In the genomic region with DNA sequence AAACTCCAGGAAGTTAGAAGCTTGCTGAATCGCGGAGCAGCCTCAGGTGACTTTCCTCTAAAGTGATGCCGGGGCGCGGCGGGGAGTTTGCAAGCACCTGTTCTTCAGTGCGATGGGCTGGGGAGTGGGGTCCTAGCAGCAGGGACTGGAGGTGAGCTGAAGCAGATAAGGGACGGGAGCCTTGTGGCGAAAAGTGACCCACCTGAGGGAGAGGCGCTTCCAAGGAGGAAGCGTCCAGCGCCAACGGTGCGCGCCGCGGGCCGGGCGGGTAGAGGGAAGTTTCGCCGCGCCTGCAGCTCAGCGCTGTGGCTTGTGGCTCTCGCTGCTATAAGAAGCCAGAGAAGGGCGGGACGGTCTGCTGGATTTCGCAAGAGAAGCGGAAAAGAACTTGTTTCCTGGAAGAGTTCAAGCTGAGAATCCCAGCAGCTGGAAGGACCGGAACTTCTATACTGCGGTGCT, we compare ENCODE assay signal across 9 cellular contexts. TPM values are rescaled to one million over a fixed set of nuclear protein-coding genes. Genes with fewer than 3 reads are reported as not detected.
DNase-seq lines count a peak whose midpoint lies in the region; ATAC-seq, FAIRE-seq and TF ChIP-seq lines count a peak whose summit lies in the region.
"Had no signal": no experiment of that assay in that cellular context is flagged by ENCODE, and none has a peak within 500 bp of the region (broad histone marks: within the 10 kb centered on the region; RNA-seq: fewer than 3 reads in every experiment).

A gene (minus strand): TSS at position 305 of the 459 bp plus-strand sequence. CDS start 22,625 bp downstream, outside the sequence.

- H3K4me2 ChIP-seq in endothelial cell of umbilical vein (ENCODE audit: insufficient read depth, low read length) (no peak within 1 kb of the TSS), mesenchymal stem cell (ENCODE audit: low read length, poor library complexity, severe bottlenecking) (peak within 1 kb of the TSS; percentile 89)

- H2AFZ ChIP-seq in endothelial cell of umbilical vein (ENCODE audit: low read depth, low read length) (no peak within 1 kb of the TSS), mesenchymal stem cell (ENCODE audit: low read depth, low read length) (peak within 1 kb of the TSS; percentile 36)

- H4K20me1 ChIP-seq in endothelial cell of umbilical vein (replicated peaks; ENCODE audit: control insufficient read depth, extremely low read depth, insufficient read depth, low read length), result no peaks in the 10 kb centered on the region

- H3K18ac ChIP-seq in mesenchymal stem cell (ENCODE audit: low read depth in 1 of 2, low read length in 2 of 2), result no peak within 1 kb of the TSS

- no peak within 1 kb of the TSS for H2BK120ac ChIP-seq in mesenchymal stem cell (ENCODE audit: low read depth, low read length)

- no peaks in the 10 kb centered on the region for H3K4me1 ChIP-seq in CD8-positive, alpha-beta T cell (ENCODE audit: insufficient read depth, low read length)
- no peaks in the 10 kb centered on the region for H3K4me1 ChIP-seq in endothelial cell of umbilical vein (ENCODE audit: control insufficient read depth, extremely low read depth, insufficient read depth, low read length)
- H3K4me1 ChIP-seq in mesenchymal stem cell (ENCODE audit: control insufficient read depth, insufficient read depth, low read depth, low read length), result peaks cover 6% of the 10 kb centered on the region
- H3K4me1 ChIP-seq in thymus (ENCODE audit: control insufficient read depth, insufficient read depth, low read length), result no peaks in the 10 kb centered on the region

- H3K9me3 Mint-ChIP-seq in CD8-positive, alpha-beta T cell, result no peaks in the 10 kb centered on the region
- H3K9me3 Mint-ChIP-seq: activated naive CD4-positive, alpha-beta T cell treated with anti-CD3 and anti-CD28 coated beads, Interleukin-2, amount 50 U/mL, for 24 hours had no signal

- no peaks in the 10 kb centered on the region for H3K36me3 ChIP-seq in CD8-positive, alpha-beta T cell (ENCODE audit: insufficient read depth, low read length)
- H3K36me3 ChIP-seq in endothelial cell of umbilical vein (ENCODE audit: control insufficient read depth in 2 of 2, extremely low read depth in 1 of 2, insufficient read depth in 2 of 2, low read length in 2 of 2) (no peaks in the 10 kb centered on the region), mesenchymal stem cell (ENCODE audit: control insufficient read depth in 1 of 2, insufficient read depth in 2 of 2, low read depth in 1 of 2, low read length in 2 of 2) (peaks cover 0 to 3% of the 10 kb centered on the region in 2 experiments), thymus (ENCODE audit: control insufficient read depth, insufficient read depth) (no peaks in the 10 kb centered on the region)

- intact Hi-C loops in CD8-positive, alpha-beta T cell (cut with DNase I, micrococcal nuclease), result no loop called here
- intact Hi-C loops in endothelial cell of umbilical vein (cut with micrococcal nuclease), result no loop called here

- H2BK5ac ChIP-seq in mesenchymal stem cell (ENCODE audit: low read depth, low read length, poor library complexity, severe bottlenecking), result no peak within 1 kb of the TSS

- H3K4me3 ChIP-seq in CD8-positive, alpha-beta T cell (ENCODE audit: low read depth, low read length), result no peak within 1 kb of the TSS
- no peak within 1 kb of the TSS for H3K4me3 ChIP-seq in endothelial cell of umbilical vein (replicated peaks in 1 of 3; ENCODE audit: insufficient read depth in 1 of 3, low read depth in 1 of 3, low read length in 3 of 3)
- H3K4me3 ChIP-seq in mesenchymal stem cell (ENCODE audit: insufficient read depth in 1 of 2, low read depth in 1 of 2, low read length in 2 of 2), result peak within 1 kb of the TSS in 1 of 2 experiments; percentile 85
- no peak within 1 kb of the TSS for H3K4me3 ChIP-seq in thymus (ENCODE audit: low read length)

- in situ Hi-C loops in G401 (cut with HindIII; ENCODE audit: low sequenced_read_pairs), result no loop called here

- BruUV-seq in endothelial cell of umbilical vein (replicated peaks; lab: Mats Ljungman, UMichigan), result no TSS peak

- ATAC-seq in CD8-positive, alpha-beta T cell, result no peak
- ATAC-seq in GM19023 (IDR thresholded peaks at IDR 0.05; ENCODE audit: unreplicated experiment), result no peak

- FAIRE-seq in endothelial cell of umbilical vein (lab: Jason Lieb, UNC), result no peak

- H3K9ac ChIP-seq in endothelial cell of umbilical vein (replicated peaks; ENCODE audit: extremely low read depth, insufficient read depth, low read length) (no peak within 1 kb of the TSS), mesenchymal stem cell (ENCODE audit: low read length) (peak within 1 kb of the TSS; percentile 79)

- CTCF ChIA-PET in CD8-positive, alpha-beta T cell (lab: Charles Lee), result no interaction called here
- CTCF ChIA-PET in endothelial cell of umbilical vein (lab: Charles Lee), result no interaction called here

- no peak within 1 kb of the TSS for H3K14ac ChIP-seq in mesenchymal stem cell (ENCODE audit: low read length in 2 of 2)

- dilution Hi-C loops in endothelial cell of umbilical vein (cut with MboI; ENCODE audit: extremely low pct_ligation_motif_present, low sequenced_read_pairs), result no loop called here

- H3K4me1 Mint-ChIP-seq in CD8-positive, alpha-beta T cell (ENCODE audit: low read depth), result peaks cover 3% of the 10 kb centered on the region

- H3K79me2 ChIP-seq in endothelial cell of umbilical vein (ENCODE audit: control insufficient read depth, insufficient read depth, low read length), result no peaks in the 10 kb centered on the region

- no peak for TF ChIP-seq CTCF in CD8-positive, alpha-beta T cell (IDR thresholded peaks at IDR 0.05)
- no peak for TF ChIP-seq CTCF in endothelial cell of umbilical vein (IDR thresholded peaks at IDR 0.05; ENCODE audit: extremely low read depth in 1 of 2, insufficient read depth in 1 of 2, low read depth in 1 of 2, low read length in 2 of 2)

- 5% methylated on average over 30 of the region's 30 CpGs for WGBS in mesenchymal stem cell
- WGBS in thymus, result 3% methylated on average over 30 of the region's 30 CpGs

- no peak within 1 kb of the TSS for H3K27ac Mint-ChIP-seq in CD8-positive, alpha-beta T cell
- H3K27ac Mint-ChIP-seq: activated naive CD4-positive, alpha-beta T cell treated with anti-CD3 and anti-CD28 coated beads, Interleukin-2, amount 50 U/mL, for 24 hours had no signal

- H4K8ac ChIP-seq in mesenchymal stem cell (ENCODE audit: low read length), result no peak within 1 kb of the TSS

- POLR2A ChIA-PET in CD8-positive, alpha-beta T cell (lab: Charles Lee), result no interaction called here
- POLR2A ChIA-PET in endothelial cell of umbilical vein (lab: Charles Lee), result no interaction called here

- no peak within 1 kb of the TSS for H3K27ac ChIP-seq in CD8-positive, alpha-beta T cell (ENCODE audit: low read depth, low read length)
- no peak within 1 kb of the TSS for H3K27ac ChIP-seq in endothelial cell of umbilical vein (ENCODE audit: insufficient read depth, low read depth, low read length)
- H3K27ac ChIP-seq in mesenchymal stem cell (ENCODE audit: low read length, poor library complexity, severe bottlenecking), result no peak within 1 kb of the TSS
- peak within 1 kb of the TSS; percentile 26 for H3K27ac ChIP-seq in thymus (ENCODE audit: low read depth)

- H3K79me1 ChIP-seq in mesenchymal stem cell (replicated peaks; ENCODE audit: low read length, poor library complexity, severe bottlenecking), result no peaks in the 10 kb centered on the region

- H3K9me3 ChIP-seq in CD8-positive, alpha-beta T cell (ENCODE audit: low read length), result no peaks in the 10 kb centered on the region
- no peaks in the 10 kb centered on the region for H3K9me3 ChIP-seq in endothelial cell of umbilical vein (replicated peaks; ENCODE audit: control insufficient read depth, insufficient read depth, low read length)
- H3K9me3 ChIP-seq in mesenchymal stem cell (ENCODE audit: control insufficient read depth, low read length), result no peaks in the 10 kb centered on the region
- H3K9me3 ChIP-seq in thymus (ENCODE audit: control insufficient read depth), result no peaks in the 10 kb centered on the region

- no peak within 1 kb of the TSS for H3K4ac ChIP-seq in mesenchymal stem cell (ENCODE audit: low read depth in 1 of 2, low read length in 2 of 2)

- H3K27me3 ChIP-seq in CD8-positive, alpha-beta T cell (ENCODE audit: insufficient read depth, low read length), result no peaks in the 10 kb centered on the region
- H3K27me3 ChIP-seq in endothelial cell of umbilical vein (ENCODE audit: control insufficient read depth in 2 of 2, insufficient read depth in 2 of 2, low read length in 2 of 2) (peaks cover 15 to 23% of the 10 kb centered on the region in 2 experiments), mesenchymal stem cell (ENCODE audit: control insufficient read depth in 1 of 2, insufficient read depth in 1 of 2, low read length in 2 of 2) (peaks cover 0 to 11% of the 10 kb centered on the region in 2 experiments), thymus (ENCODE audit: control insufficient read depth, insufficient read depth) (peaks cover 12% of the 10 kb centered on the region)

- H2BK12ac ChIP-seq in mesenchymal stem cell (ENCODE audit: low read length in 2 of 2), result no peak within 1 kb of the TSS

- H3K4me3 Mint-ChIP-seq in CD8-positive, alpha-beta T cell, result peak within 1 kb of the TSS; percentile 29
- H3K4me3 Mint-ChIP-seq: activated naive CD4-positive, alpha-beta T cell treated with anti-CD3 and anti-CD28 coated beads, Interleukin-2, amount 50 U/mL, for 24 hours had no signal

- H4K91ac ChIP-seq in mesenchymal stem cell (ENCODE audit: low read length), result no peak within 1 kb of the TSS

- H3K23ac ChIP-seq in mesenchymal stem cell (ENCODE audit: low read length in 2 of 2), result no peak within 1 kb of the TSS

- no peak within 1 kb of the TSS for H2AK5ac ChIP-seq in mesenchymal stem cell (ENCODE audit: low read length, severe bottlenecking)

- no peaks in the 10 kb centered on the region for H3K36me3 Mint-ChIP-seq in CD8-positive, alpha-beta T cell
- H3K36me3 Mint-ChIP-seq: activated naive CD4-positive, alpha-beta T cell treated with anti-CD3 and anti-CD28 coated beads, Interleukin-2, amount 50 U/mL, for 24 hours had no signal

- no peak within 1 kb of the TSS for H2BK15ac ChIP-seq in mesenchymal stem cell (ENCODE audit: low read depth, poor library complexity, severe bottlenecking)

- no peaks in the 10 kb centered on the region for H3K9me1 ChIP-seq in endothelial cell of umbilical vein (replicated peaks; ENCODE audit: control insufficient read depth, extremely low read depth, insufficient read depth, low read length)

- H3K27me3 Mint-ChIP-seq in CD8-positive, alpha-beta T cell (ENCODE audit: low read depth), result peaks cover 23% of the 10 kb centered on the region

- TF ChIP-seq POLR2A in endothelial cell of umbilical vein (IDR thresholded peaks at IDR 0.05; ENCODE audit: low read depth, low read length), result no peak

- DNase-seq in CD8-positive, alpha-beta T cell, result no peak
- DNase-seq in NCI-H69 (lab: John Stamatoyannopoulos, UW), result peak; percentile 43
- no peak for DNase-seq in endothelial cell of umbilical vein (ENCODE audit: low read depth, low spot score)
- DNase-seq in mesenchymal stem cell, result peak; percentile 50
- no peak for DNase-seq in G401 (ENCODE audit: low spot score)
- no peak for DNase-seq in germinal center (ENCODE audit: low spot score)

RNA-seq across cellular contexts. Expression of the gene that starts here (rescaled TPM):
- total RNA-seq in CD8-positive, alpha-beta T cell, result not detected
- total RNA-seq in endothelial cell of umbilical vein, result not detected in 2 replicates
- polyA plus RNA-seq in endothelial cell of umbilical vein, result not detected in 2 replicates
- not detected in 2 replicates for polyA plus RNA-seq in endothelial cell of umbilical vein (2011; cell fraction: cytosol; rRNA removed)
- polyA plus RNA-seq in endothelial cell of umbilical vein (2011; cell fraction: nucleus; rRNA removed), result not detected in 2 replicates
- not detected in 2 replicates for polyA plus RNA-seq in endothelial cell of umbilical vein (2012)
- not detected in 2 replicates for polyA minus RNA-seq in endothelial cell of umbilical vein
- polyA minus RNA-seq in endothelial cell of umbilical vein (2011; cell fraction: cytosol; rRNA and poly(A)+ RNA removed), result 4.5 TPM
- polyA minus RNA-seq in endothelial cell of umbilical vein (2011; cell fraction: nucleus; rRNA and poly(A)+ RNA removed), result not detected in 2 replicates
- not detected for polyA plus RNA-seq in mesenchymal stem cell (2013, experiment 1 of 2)
- polyA plus RNA-seq in mesenchymal stem cell (2013, experiment 2 of 2), result 0.01 TPM
- polyA plus RNA-seq in thymus, result 7.9 TPM
- total RNA-seq in G401 (2014; rRNA removed; shearing (Covaris generic)), result not detected in 2 replicates

Comparison
In these comparisons a context has a peak if more than half of its experiments do, and no peak if none do; other contexts are left out.
1. DNase-seq: peak in NCI-H69 (single experiment) and mesenchymal stem cell (single experiment); none in CD8-positive, alpha-beta T cell (0 of 7), endothelial cell of umbilical vein (single experiment), G401 (single experiment) and germinal center (single experiment).